Comparison of ENCODE assay signal across 1 cellular context in the genomic region with DNA sequence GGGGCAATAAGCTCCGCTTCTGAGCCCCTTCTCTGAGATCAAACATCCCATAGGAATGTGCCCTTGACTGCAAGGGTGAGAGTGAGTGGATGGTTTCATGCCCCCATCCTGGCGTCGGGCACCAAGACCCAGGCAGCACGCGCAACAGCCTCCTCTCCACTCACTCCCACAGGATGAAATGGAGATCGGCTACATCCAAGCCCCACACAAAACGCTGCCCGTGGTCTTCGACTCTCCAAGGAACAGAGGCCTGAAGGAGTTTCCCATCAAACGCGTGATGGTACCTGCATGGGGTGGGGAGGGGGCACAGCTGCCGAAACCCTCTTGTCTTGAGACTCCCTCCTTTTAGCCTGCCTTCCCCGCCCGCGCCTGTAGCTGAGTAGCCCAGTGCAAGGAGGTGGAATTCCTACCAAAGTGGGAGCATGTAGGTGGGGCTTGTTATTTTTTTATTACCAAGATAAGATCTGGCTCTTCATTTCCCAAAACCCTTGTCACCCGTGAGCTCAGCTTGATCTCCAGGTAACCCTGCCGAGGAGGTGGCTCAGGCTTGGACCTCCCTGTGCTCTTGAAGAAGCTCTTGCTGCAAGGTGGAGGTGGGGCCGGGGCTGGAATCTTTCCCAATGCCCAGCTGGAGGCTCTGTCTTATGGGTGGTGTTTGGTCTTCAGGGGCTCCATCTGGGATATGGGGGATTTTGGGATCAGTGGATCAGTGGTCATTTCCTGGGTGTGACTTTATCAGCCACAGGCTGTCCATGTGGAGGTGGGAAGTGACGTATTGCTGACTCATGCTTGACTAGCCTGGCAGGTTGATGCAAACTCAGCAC.
TF ChIP-seq lines count a peak whose summit lies in the region.

No MANE protein-coding gene starts in this region.

TF ChIP-seq in K562, 482 proteins besides CTCF, POLR2A, EP300 and RAD21 (continued from another document and continues in another):
- TF ChIP-seq, protein P1, sequence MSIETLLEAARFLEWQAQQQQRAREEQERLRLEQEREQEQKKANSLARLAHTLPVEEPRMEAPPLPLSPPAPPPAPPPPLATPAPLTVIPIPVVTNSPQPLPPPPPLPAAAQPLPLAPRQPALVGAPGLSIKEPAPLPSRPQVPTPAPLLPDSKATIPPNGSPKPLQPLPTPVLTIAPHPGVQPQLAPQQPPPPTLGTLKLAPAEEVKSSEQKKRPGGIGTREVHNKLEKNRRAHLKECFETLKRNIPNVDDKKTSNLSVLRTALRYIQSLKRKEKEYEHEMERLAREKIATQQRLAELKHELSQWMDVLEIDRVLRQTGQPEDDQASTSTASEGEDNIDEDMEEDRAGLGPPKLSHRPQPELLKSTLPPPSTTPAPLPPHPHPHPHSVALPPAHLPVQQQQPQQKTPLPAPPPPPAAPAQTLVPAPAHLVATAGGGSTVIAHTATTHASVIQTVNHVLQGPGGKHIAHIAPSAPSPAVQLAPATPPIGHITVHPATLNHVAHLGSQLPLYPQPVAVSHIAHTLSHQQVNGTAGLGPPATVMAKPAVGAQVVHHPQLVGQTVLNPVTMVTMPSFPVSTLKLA (conservative IDR thresholded peaks at IDR 0.05): peak in 1 of 2 experiments; percentile 56; a peak in 3 of 4 replicates
- TF ChIP-seq, protein P2, sequence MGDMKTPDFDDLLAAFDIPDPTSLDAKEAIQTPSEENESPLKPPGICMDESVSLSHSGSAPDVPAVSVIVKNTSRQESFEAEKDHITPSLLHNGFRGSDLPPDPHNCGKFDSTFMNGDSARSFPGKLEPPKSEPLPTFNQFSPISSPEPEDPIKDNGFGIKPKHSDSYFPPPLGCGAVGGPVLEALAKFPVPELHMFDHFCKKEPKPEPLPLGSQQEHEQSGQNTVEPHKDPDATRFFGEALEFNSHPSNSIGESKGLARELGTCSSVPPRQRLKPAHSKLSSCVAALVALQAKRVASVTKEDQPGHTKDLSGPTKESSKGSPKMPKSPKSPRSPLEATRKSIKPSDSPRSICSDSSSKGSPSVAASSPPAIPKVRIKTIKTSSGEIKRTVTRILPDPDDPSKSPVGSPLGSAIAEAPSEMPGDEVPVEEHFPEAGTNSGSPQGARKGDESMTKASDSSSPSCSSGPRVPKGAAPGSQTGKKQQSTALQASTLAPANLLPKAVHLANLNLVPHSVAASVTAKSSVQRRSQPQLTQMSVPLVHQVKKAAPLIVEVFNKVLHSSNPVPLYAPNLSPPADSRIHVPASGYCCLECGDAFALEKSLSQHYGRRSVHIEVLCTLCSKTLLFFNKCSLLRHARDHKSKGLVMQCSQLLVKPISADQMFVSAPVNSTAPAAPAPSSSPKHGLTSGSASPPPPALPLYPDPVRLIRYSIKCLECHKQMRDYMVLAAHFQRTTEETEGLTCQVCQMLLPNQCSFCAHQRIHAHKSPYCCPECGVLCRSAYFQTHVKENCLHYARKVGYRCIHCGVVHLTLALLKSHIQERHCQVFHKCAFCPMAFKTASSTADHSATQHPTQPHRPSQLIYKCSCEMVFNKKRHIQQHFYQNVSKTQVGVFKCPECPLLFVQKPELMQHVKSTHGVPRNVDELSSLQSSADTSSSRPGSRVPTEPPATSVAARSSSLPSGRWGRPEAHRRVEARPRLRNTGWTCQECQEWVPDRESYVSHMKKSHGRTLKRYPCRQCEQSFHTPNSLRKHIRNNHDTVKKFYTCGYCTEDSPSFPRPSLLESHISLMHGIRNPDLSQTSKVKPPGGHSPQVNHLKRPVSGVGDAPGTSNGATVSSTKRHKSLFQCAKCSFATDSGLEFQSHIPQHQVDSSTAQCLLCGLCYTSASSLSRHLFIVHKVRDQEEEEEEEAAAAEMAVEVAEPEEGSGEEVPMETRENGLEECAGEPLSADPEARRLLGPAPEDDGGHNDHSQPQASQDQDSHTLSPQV (IDR thresholded peaks at IDR 0.05): peak; percentile 72; the same call in 1 of the 2 replicates
- TF ChIP-seq, protein P3, sequence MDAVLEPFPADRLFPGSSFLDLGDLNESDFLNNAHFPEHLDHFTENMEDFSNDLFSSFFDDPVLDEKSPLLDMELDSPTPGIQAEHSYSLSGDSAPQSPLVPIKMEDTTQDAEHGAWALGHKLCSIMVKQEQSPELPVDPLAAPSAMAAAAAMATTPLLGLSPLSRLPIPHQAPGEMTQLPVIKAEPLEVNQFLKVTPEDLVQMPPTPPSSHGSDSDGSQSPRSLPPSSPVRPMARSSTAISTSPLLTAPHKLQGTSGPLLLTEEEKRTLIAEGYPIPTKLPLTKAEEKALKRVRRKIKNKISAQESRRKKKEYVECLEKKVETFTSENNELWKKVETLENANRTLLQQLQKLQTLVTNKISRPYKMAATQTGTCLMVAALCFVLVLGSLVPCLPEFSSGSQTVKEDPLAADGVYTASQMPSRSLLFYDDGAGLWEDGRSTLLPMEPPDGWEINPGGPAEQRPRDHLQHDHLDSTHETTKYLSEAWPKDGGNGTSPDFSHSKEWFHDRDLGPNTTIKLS (IDR thresholded peaks at IDR 0.05; ENCODE audit: borderline replicate concordance, low read depth): 0 out of 2 replicates have a peak, but pooled peaks have one; percentile 10
- TF ChIP-seq EP400 (IDR thresholded peaks at IDR 0.05) (peak; percentile 45; the same call in 1 of the 2 replicates), NFYB (IDR thresholded peaks at IDR 0.05; ENCODE audit: extremely low read depth, insufficient read length) (no peak), ELF4 (CRISPR knock-in tag; IDR thresholded peaks at IDR 0.05) (no peak), NELFE (IDR thresholded peaks at IDR 0.05; ENCODE audit: insufficient read depth, insufficient read length) (no peak), KAT7 (CRISPR knock-in tag; IDR thresholded peaks at IDR 0.05; ENCODE audit: borderline replicate concordance) (no peak), ARID1B (IDR thresholded peaks at IDR 0.05) (peak; percentile 83), ZNF134 (CRISPR knock-in tag; conservative IDR thresholded peaks at IDR 0.05) (no peak), ZNF696 (CRISPR knock-in tag; conservative IDR thresholded peaks at IDR 0.05) (no peak), ETV1 (tag; conservative IDR thresholded peaks at IDR 0.05; ENCODE audit: low read depth) (0 out of 2 replicates have a peak, but pooled peaks have one; percentile 39), HNRNPK (IDR thresholded peaks at IDR 0.05; ENCODE audit: low read depth, low read length, poor library complexity, severe bottlenecking) (no peak), ZNF445 (CRISPR knock-in tag; IDR thresholded peaks at IDR 0.05; ENCODE audit: low read depth) (no peak), ZNF282 (CRISPR knock-in tag; IDR thresholded peaks at IDR 0.05) (no peak), ZBTB8A (IDR thresholded peaks at IDR 0.05; ENCODE audit: partially characterized antibody) (no peak), JUND (IDR thresholded peaks at IDR 0.05; ENCODE audit: borderline replicate concordance, low read depth, low read length) (peak; percentile 82), JUND (tag; IDR thresholded peaks at IDR 0.05; ENCODE audit: borderline replicate concordance, low read depth, low read length) (peak; percentile 76; the same call in 1 of the 3 replicates), C11orf30 (IDR thresholded peaks at IDR 0.05; ENCODE audit: low read depth) (peak; percentile 98), ESRRB (CRISPR knock-in tag; IDR thresholded peaks at IDR 0.05; ENCODE audit: borderline replicate concordance) (no peak), MYC (IDR thresholded peaks at IDR 0.05; ENCODE audit: low read depth, low read length) (peak; percentile 77), MYC (CRISPR knock-in tag; IDR thresholded peaks at IDR 0.05; ENCODE audit: borderline replicate concordance, low read depth) (no peak), CBFA2T3 (IDR thresholded peaks at IDR 0.05) (peak; percentile 61), ZNF384 (IDR thresholded peaks at IDR 0.05; ENCODE audit: low read depth, low read length) (no peak), POLR3G (IDR thresholded peaks at IDR 0.05; ENCODE audit: extremely low read depth, insufficient read length, insufficient replicate concordance) (no peak), ZNF77 (CRISPR knock-in tag; IDR thresholded peaks at IDR 0.05) (no peak), TCF3 (CRISPR knock-in tag; IDR thresholded peaks at IDR 0.05) (peak; percentile 52; the same call in 1 of the 2 replicates), KAT2B (IDR thresholded peaks at IDR 0.05; ENCODE audit: low read depth, low read length) (no peak), MEIS2 (IDR thresholded peaks at IDR 0.05; ENCODE audit: partially characterized antibody) (peak; percentile 23), ETV5 (CRISPR knock-in tag; IDR thresholded peaks at IDR 0.05; ENCODE audit: low read depth) (peak; percentile 68; the same call in 1 of the 2 replicates), PHF21A (IDR thresholded peaks at IDR 0.05; ENCODE audit: borderline replicate concordance, low read depth) (no peak)
- TF ChIP-seq, protein P4, sequence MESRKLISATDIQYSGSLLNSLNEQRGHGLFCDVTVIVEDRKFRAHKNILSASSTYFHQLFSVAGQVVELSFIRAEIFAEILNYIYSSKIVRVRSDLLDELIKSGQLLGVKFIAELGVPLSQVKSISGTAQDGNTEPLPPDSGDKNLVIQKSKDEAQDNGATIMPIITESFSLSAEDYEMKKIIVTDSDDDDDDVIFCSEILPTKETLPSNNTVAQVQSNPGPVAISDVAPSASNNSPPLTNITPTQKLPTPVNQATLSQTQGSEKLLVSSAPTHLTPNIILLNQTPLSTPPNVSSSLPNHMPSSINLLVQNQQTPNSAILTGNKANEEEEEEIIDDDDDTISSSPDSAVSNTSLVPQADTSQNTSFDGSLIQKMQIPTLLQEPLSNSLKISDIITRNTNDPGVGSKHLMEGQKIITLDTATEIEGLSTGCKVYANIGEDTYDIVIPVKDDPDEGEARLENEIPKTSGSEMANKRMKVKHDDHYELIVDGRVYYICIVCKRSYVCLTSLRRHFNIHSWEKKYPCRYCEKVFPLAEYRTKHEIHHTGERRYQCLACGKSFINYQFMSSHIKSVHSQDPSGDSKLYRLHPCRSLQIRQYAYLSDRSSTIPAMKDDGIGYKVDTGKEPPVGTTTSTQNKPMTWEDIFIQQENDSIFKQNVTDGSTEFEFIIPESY (CRISPR knock-in tag; IDR thresholded peaks at IDR 0.05): no peak
- TF ChIP-seq, protein P5, sequence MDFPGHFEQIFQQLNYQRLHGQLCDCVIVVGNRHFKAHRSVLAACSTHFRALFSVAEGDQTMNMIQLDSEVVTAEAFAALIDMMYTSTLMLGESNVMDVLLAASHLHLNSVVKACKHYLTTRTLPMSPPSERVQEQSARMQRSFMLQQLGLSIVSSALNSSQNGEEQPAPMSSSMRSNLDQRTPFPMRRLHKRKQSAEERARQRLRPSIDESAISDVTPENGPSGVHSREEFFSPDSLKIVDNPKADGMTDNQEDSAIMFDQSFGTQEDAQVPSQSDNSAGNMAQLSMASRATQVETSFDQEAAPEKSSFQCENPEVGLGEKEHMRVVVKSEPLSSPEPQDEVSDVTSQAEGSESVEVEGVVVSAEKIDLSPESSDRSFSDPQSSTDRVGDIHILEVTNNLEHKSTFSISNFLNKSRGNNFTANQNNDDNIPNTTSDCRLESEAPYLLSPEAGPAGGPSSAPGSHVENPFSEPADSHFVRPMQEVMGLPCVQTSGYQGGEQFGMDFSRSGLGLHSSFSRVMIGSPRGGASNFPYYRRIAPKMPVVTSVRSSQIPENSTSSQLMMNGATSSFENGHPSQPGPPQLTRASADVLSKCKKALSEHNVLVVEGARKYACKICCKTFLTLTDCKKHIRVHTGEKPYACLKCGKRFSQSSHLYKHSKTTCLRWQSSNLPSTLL (IDR thresholded peaks at IDR 0.05): no peak
- TF ChIP-seq, protein P6, sequence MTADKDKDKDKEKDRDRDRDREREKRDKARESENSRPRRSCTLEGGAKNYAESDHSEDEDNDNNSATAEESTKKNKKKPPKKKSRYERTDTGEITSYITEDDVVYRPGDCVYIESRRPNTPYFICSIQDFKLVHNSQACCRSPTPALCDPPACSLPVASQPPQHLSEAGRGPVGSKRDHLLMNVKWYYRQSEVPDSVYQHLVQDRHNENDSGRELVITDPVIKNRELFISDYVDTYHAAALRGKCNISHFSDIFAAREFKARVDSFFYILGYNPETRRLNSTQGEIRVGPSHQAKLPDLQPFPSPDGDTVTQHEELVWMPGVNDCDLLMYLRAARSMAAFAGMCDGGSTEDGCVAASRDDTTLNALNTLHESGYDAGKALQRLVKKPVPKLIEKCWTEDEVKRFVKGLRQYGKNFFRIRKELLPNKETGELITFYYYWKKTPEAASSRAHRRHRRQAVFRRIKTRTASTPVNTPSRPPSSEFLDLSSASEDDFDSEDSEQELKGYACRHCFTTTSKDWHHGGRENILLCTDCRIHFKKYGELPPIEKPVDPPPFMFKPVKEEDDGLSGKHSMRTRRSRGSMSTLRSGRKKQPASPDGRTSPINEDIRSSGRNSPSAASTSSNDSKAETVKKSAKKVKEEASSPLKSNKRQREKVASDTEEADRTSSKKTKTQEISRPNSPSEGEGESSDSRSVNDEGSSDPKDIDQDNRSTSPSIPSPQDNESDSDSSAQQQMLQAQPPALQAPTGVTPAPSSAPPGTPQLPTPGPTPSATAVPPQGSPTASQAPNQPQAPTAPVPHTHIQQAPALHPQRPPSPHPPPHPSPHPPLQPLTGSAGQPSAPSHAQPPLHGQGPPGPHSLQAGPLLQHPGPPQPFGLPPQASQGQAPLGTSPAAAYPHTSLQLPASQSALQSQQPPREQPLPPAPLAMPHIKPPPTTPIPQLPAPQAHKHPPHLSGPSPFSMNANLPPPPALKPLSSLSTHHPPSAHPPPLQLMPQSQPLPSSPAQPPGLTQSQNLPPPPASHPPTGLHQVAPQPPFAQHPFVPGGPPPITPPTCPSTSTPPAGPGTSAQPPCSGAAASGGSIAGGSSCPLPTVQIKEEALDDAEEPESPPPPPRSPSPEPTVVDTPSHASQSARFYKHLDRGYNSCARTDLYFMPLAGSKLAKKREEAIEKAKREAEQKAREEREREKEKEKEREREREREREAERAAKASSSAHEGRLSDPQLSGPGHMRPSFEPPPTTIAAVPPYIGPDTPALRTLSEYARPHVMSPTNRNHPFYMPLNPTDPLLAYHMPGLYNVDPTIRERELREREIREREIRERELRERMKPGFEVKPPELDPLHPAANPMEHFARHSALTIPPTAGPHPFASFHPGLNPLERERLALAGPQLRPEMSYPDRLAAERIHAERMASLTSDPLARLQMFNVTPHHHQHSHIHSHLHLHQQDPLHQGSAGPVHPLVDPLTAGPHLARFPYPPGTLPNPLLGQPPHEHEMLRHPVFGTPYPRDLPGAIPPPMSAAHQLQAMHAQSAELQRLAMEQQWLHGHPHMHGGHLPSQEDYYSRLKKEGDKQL (CRISPR knock-in tag; IDR thresholded peaks at IDR 0.05; ENCODE audit: borderline replicate concordance): no peak
- TF ChIP-seq, protein P7, sequence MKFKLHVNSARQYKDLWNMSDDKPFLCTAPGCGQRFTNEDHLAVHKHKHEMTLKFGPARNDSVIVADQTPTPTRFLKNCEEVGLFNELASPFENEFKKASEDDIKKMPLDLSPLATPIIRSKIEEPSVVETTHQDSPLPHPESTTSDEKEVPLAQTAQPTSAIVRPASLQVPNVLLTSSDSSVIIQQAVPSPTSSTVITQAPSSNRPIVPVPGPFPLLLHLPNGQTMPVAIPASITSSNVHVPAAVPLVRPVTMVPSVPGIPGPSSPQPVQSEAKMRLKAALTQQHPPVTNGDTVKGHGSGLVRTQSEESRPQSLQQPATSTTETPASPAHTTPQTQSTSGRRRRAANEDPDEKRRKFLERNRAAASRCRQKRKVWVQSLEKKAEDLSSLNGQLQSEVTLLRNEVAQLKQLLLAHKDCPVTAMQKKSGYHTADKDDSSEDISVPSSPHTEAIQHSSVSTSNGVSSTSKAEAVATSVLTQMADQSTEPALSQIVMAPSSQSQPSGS (CRISPR knock-in tag; IDR thresholded peaks at IDR 0.05): no peak
- TF ChIP-seq, protein P8, sequence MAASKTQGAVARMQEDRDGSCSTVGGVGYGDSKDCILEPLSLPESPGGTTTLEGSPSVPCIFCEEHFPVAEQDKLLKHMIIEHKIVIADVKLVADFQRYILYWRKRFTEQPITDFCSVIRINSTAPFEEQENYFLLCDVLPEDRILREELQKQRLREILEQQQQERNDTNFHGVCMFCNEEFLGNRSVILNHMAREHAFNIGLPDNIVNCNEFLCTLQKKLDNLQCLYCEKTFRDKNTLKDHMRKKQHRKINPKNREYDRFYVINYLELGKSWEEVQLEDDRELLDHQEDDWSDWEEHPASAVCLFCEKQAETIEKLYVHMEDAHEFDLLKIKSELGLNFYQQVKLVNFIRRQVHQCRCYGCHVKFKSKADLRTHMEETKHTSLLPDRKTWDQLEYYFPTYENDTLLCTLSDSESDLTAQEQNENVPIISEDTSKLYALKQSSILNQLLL (CRISPR knock-in tag; IDR thresholded peaks at IDR 0.05; ENCODE audit: borderline replicate concordance): no peak
